ENCODE assay signal across 23 cellular contexts in genomic region chrX:13248867-13249521, GRCh38.
DNase-seq lines count a peak whose midpoint lies in the region; ATAC-seq and TF ChIP-seq lines count a peak whose summit lies in the region.
"Had no signal": no experiment of that assay in that cellular context is flagged by ENCODE, and none has a peak within 500 bp of the region (broad histone marks: within the 10 kb centered on the region; RNA-seq: fewer than 3 reads in every experiment).

No MANE protein-coding gene starts in this region.

- H3K27ac Mint-ChIP-seq in type B pancreatic cell (peak overlapping the region; percentile 24), endodermal cell (no peak overlapping the region), WTC11 (no peak overlapping the region)
- H3K27ac Mint-ChIP-seq: activated CD4-positive, alpha-beta T cell treated with anti-CD3 and anti-CD28 coated beads, Interleukin-2, amount 10 ng/mL, durations not matched to agents 7 days and 5 days; activated naive CD8-positive, alpha-beta T cell; activated T-helper 17 cell treated with anti-CD3 and anti-CD28 coated beads, Interleukin-2, amount 50 U/mL, for 72 hours; B cell; effector memory CD8-positive, alpha-beta T cell; immature natural killer cell; neural progenitor cell; stimulated activated effector memory CD8-positive, alpha-beta T cell treated with anti-CD3 and anti-CD28 coated beads, Interleukin-12 subunit alpha, Interleukin-12 subunit beta, amount 100 ng/mL, for 72 hours had no signal

- ATAC-seq in SK-N-SH treated with all-trans-retinoic acid at 6 μM for 48 hours (no peak; the same call in none of the 3 replicates), WTC11 (no peak)
- ATAC-seq: activated T-helper 17 cell treated with anti-CD3 and anti-CD28 coated beads, Interleukin-2, amount 50 U/mL, for 72 hours; effector memory CD8-positive, alpha-beta T cell; PC-3; stimulated activated effector memory CD8-positive, alpha-beta T cell treated with anti-CD3 and anti-CD28 coated beads, Interleukin-12 subunit alpha, Interleukin-12 subunit beta, amount 100 ng/mL, for 72 hours had no signal

- H3K27me3 Mint-ChIP-seq in type B pancreatic cell (no peaks in the 10 kb centered on the region), endodermal cell (ENCODE audit: insufficient read depth) (no peaks in the 10 kb centered on the region), WTC11 (ENCODE audit: low read depth) (no peaks in the 10 kb centered on the region)
- H3K27me3 Mint-ChIP-seq: activated CD4-positive, alpha-beta T cell treated with anti-CD3 and anti-CD28 coated beads, Interleukin-2, amount 10 ng/mL, durations not matched to agents 7 days and 5 days; activated naive CD8-positive, alpha-beta T cell; activated T-helper 17 cell treated with anti-CD3 and anti-CD28 coated beads, Interleukin-2, amount 50 U/mL, for 72 hours; B cell; effector memory CD8-positive, alpha-beta T cell had no signal

- H3K4me3 Mint-ChIP-seq in type B pancreatic cell (no peak overlapping the region), endodermal cell (no peak overlapping the region), WTC11 (no peak overlapping the region)
- H3K4me3 Mint-ChIP-seq: activated CD4-positive, alpha-beta T cell treated with anti-CD3 and anti-CD28 coated beads, Interleukin-2, amount 10 ng/mL, durations not matched to agents 7 days and 5 days; activated naive CD8-positive, alpha-beta T cell; activated T-helper 17 cell treated with anti-CD3 and anti-CD28 coated beads, Interleukin-2, amount 50 U/mL, for 72 hours; B cell; effector memory CD8-positive, alpha-beta T cell; immature natural killer cell; neural progenitor cell; stimulated activated effector memory CD8-positive, alpha-beta T cell treated with anti-CD3 and anti-CD28 coated beads, Interleukin-12 subunit alpha, Interleukin-12 subunit beta, amount 100 ng/mL, for 72 hours had no signal

- intact Hi-C loops in posterior cingulate gyrus (cut with DNase I): no loop called here

- CTCF ChIA-PET in WTC11 (lab: Charles Lee): no interaction called here

- H3K9me3 Mint-ChIP-seq in type B pancreatic cell (peaks cover 18% of the 10 kb centered on the region), endodermal cell (peaks cover 68% of the 10 kb centered on the region), WTC11 (peaks cover 23% of the 10 kb centered on the region)
- H3K9me3 Mint-ChIP-seq: activated T-helper 17 cell treated with anti-CD3 and anti-CD28 coated beads, Interleukin-2, amount 50 U/mL, for 72 hours; stimulated activated effector memory CD8-positive, alpha-beta T cell treated with anti-CD3 and anti-CD28 coated beads, Interleukin-12 subunit alpha, Interleukin-12 subunit beta, amount 100 ng/mL, for 72 hours had no signal

- H3K36me3 ChIP-seq in hepatocyte (replicated peaks; ENCODE audit: insufficient read depth, low read depth) (no peaks in the 10 kb centered on the region), endodermal cell (ENCODE audit: control insufficient read depth, insufficient read depth, low read length) (no peaks in the 10 kb centered on the region)
- H3K36me3 ChIP-seq: neural progenitor cell had no signal

- H3K79me2 ChIP-seq in hepatocyte: no peaks in the 10 kb centered on the region

- POLR2A ChIA-PET in WTC11 (lab: Charles Lee): no interaction called here

- no peak for TF ChIP-seq CTCF in hepatocyte (IDR thresholded peaks at IDR 0.05; ENCODE audit: poor library complexity)
- no peak for TF ChIP-seq CTCF in type B pancreatic cell (conservative IDR thresholded peaks at IDR 0.05)
- no peak for TF ChIP-seq CTCF in endodermal cell (conservative IDR thresholded peaks at IDR 0.05)
- no peak for TF ChIP-seq CTCF in WTC11 (IDR thresholded peaks at IDR 0.05)

- H3K36me3 Mint-ChIP-seq in type B pancreatic cell (no peaks in the 10 kb centered on the region), endodermal cell (ENCODE audit: low read depth) (no peaks in the 10 kb centered on the region), WTC11 (peaks cover 9% of the 10 kb centered on the region; the same call in 1 of the 2 replicates)
- H3K36me3 Mint-ChIP-seq: activated naive CD8-positive, alpha-beta T cell; immature natural killer cell; neural progenitor cell; stimulated activated effector memory CD8-positive, alpha-beta T cell treated with anti-CD3 and anti-CD28 coated beads, Interleukin-12 subunit alpha, Interleukin-12 subunit beta, amount 100 ng/mL, for 72 hours had no signal

- no peaks in the 10 kb centered on the region for H3K4me1 Mint-ChIP-seq in type B pancreatic cell (ENCODE audit: unreplicated experiment)
- H3K4me1 Mint-ChIP-seq in endodermal cell: no peaks in the 10 kb centered on the region
- H3K4me1 Mint-ChIP-seq in WTC11: peaks cover 7% of the 10 kb centered on the region; the same call in 1 of the 2 replicates
- H3K4me1 Mint-ChIP-seq: neural progenitor cell had no signal

- H3K9ac ChIP-seq in endodermal cell (ENCODE audit: extremely low read depth, low read length, poor library complexity, severe bottlenecking): no peak overlapping the region
- H3K9ac ChIP-seq: neural progenitor cell had no signal

- H3K9me2 ChIP-seq in hepatocyte (replicated peaks; ENCODE audit: insufficient read depth): no peaks in the 10 kb centered on the region

- no peak overlapping the region for H2AFZ ChIP-seq in hepatocyte
- H2AFZ ChIP-seq: neural progenitor cell had no signal

- DNase-seq in GM04503 (ENCODE audit: low read depth) (peak; percentile 33), hepatocyte (ENCODE audit: low spot score) (no peak), type B pancreatic cell (ENCODE audit: extremely low spot score, unreplicated experiment) (no peak), posterior cingulate gyrus (no peak), endodermal cell (no peak), WTC11 (ENCODE audit: low spot score) (no peak)
- DNase-seq: activated CD4-positive, alpha-beta T cell treated with anti-CD3 and anti-CD28 coated beads, Interleukin-2, amount 10 ng/mL, durations not matched to agents 7 days and 5 days; COR-L47; DMS79; effector memory CD8-positive, alpha-beta T cell; immature natural killer cell; NCI-H1092 treated with DMSO at 0.1 percent for 48 hours; NCI-H1930; NCI-H345; PC-3; stimulated activated CD4-positive, alpha-beta T cell treated with anti-CD3 and anti-CD28 coated beads, Interleukin-2, amount 100 ng/mL, for 24 hours had no signal

- no peaks in the 10 kb centered on the region for H4K20me1 ChIP-seq in hepatocyte (ENCODE audit: insufficient read depth, poor library complexity, severe bottlenecking)

- H3K9me3 ChIP-seq in hepatocyte (ENCODE audit: low read depth): no peaks in the 10 kb centered on the region
- H3K9me3 ChIP-seq in endodermal cell (ENCODE audit: control insufficient read depth, low read length): peaks cover 5% of the 10 kb centered on the region

- H3K4me1 ChIP-seq in hepatocyte (ENCODE audit: insufficient read depth): peaks cover 4% of the 10 kb centered on the region
- H3K4me1 ChIP-seq in endodermal cell (ENCODE audit: control insufficient read depth, insufficient read depth, low read length): no peaks in the 10 kb centered on the region
- H3K4me1 ChIP-seq: neural progenitor cell had no signal

- no peak overlapping the region for H3K4me2 ChIP-seq in hepatocyte
- H3K4me2 ChIP-seq: neural progenitor cell had no signal

- H3K27ac ChIP-seq in hepatocyte (peak overlapping the region; percentile 50), endodermal cell (ENCODE audit: low read depth, low read length) (no peak overlapping the region)
- H3K27ac ChIP-seq: neural progenitor cell had no signal

- WGBS in hepatocyte (ENCODE audit: low lambda C conversion rate, missing lambda C conversion rate): 37% methylated on average over 10 of the region's 10 CpGs
- 95 to 96% methylated on average over 5 to 10 of the region's 10 CpGs for WGBS in endodermal cell (ENCODE audit: insufficient coverage in 1 of 2, insufficient read length in 1 of 2), 2 experiments

- no peaks in the 10 kb centered on the region for H3K27me3 ChIP-seq in hepatocyte
- no peaks in the 10 kb centered on the region for H3K27me3 ChIP-seq in endodermal cell (ENCODE audit: control insufficient read depth, insufficient read depth, low read length, poor library complexity, severe bottlenecking)
- H3K27me3 ChIP-seq: neural progenitor cell had no signal

- H3K4me3 ChIP-seq in hepatocyte (no peak overlapping the region), endodermal cell (ENCODE audit: low read length) (no peak overlapping the region)
- H3K4me3 ChIP-seq: neural progenitor cell, skin epidermis had no signal

TF ChIP-seq in SK-N-SH treated with all-trans-retinoic acid at 6 μM for 48 hours, 23 proteins besides CTCF, POLR2A, EP300 and RAD21:
- peak; percentile 79; the same call in 1 of the 2 replicates for TF ChIP-seq OSR1 (CRISPR knock-in tag; IDR thresholded peaks at IDR 0.05)
- TF ChIP-seq CSDC2 (CRISPR knock-in tag; IDR thresholded peaks at IDR 0.05): peak; percentile 97; the same call in 1 of the 2 replicates
- peak; percentile 96 for TF ChIP-seq SNAI2 (CRISPR knock-in tag; IDR thresholded peaks at IDR 0.05)
- no peak for TF ChIP-seq ZC3H10 (CRISPR knock-in tag; IDR thresholded peaks at IDR 0.05)
- peak; percentile 34; the same call in 1 of the 2 replicates for TF ChIP-seq ISL1 (CRISPR knock-in tag; IDR thresholded peaks at IDR 0.05)
- no peak for TF ChIP-seq TOX (CRISPR knock-in tag; IDR thresholded peaks at IDR 0.05; ENCODE audit: borderline replicate concordance)
- peak; percentile 66; the same call in 1 of the 2 replicates for TF ChIP-seq ZFP3 (CRISPR knock-in tag; IDR thresholded peaks at IDR 0.05)

TF ChIP-seq in WTC11, 78 proteins besides CTCF, POLR2A, EP300 and RAD21:
- no peak for TF ChIP-seq CREM (CRISPR knock-in tag; IDR thresholded peaks at IDR 0.05)
